ENCODE assay signal across 16 cellular contexts in the genomic region with DNA sequence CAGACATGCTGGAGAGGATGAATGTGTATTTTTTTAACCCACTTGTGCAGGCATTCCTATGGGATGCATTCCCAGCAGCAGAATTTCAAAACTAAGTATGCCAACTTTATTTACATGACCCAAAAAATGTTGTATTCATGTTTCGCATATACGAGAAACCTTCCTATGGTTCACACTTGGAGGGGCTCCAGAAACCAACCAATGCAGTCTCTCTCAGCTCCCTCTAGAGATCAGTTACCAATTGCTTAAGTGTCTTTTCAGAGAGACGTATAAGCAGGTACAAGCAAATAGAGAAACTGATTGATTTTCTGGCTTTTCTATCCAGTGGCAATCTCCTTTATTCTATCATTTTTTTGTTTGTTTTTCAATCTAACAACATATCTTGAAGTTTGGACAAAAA.
"Had no signal": no experiment of that assay in that cellular context is flagged by ENCODE, and none has a peak within 500 bp of the region (broad histone marks: within the 10 kb centered on the region; RNA-seq: fewer than 3 reads in every experiment).

No MANE protein-coding gene starts in this region.

- H3K27ac Mint-ChIP-seq: endodermal cell; natural killer cell treated with Interleukin-12 subunit alpha and Interleukin-12 subunit beta and Interleukin-15 and Interleukin-18, amount 100 ng/mL, for 72 hours; T-helper 17 cell had no signal

- H3K36me3 ChIP-seq: sigmoid colon, suprapubic skin had no signal

- H3K4me3 Mint-ChIP-seq: endodermal cell; natural killer cell treated with Interleukin-12 subunit alpha and Interleukin-12 subunit beta and Interleukin-15 and Interleukin-18, amount 100 ng/mL, for 72 hours; T-helper 17 cell had no signal

- H3K27ac ChIP-seq: body of pancreas, sigmoid colon, suprapubic skin, upper lobe of left lung had no signal

- H3K4me3 ChIP-seq: body of pancreas, mucosa of descending colon, sigmoid colon, suprapubic skin, upper lobe of left lung had no signal

- H3K9me3 ChIP-seq: body of pancreas, mucosa of descending colon, sigmoid colon, suprapubic skin, upper lobe of left lung had no signal

- H3K27me3 Mint-ChIP-seq: natural killer cell treated with Interleukin-12 subunit alpha and Interleukin-12 subunit beta and Interleukin-15 and Interleukin-18, amount 100 ng/mL, for 72 hours; T-helper 17 cell had no signal

- DNase-seq: activated CD4-positive, alpha-beta T cell treated with anti-CD3 and anti-CD28 coated beads, Interleukin-2, amount 50 U/mL, for 4 hours; activated T-cell treated with anti-CD3 and anti-CD28 coated beads, Interleukin-2, amount 50 U/mL, for 1 hour; amniotic stem cell; body of pancreas; endodermal cell; erythroblast; mucosa of descending colon; sigmoid colon; stimulated activated CD4-positive, alpha-beta T cell treated with anti-CD3 and anti-CD28 coated beads, Interleukin-2, amount 100 ng/mL, for 24 hours; stimulated activated naive CD4-positive, alpha-beta T cell treated with Interleukin-2 at 50 U/mL for 16 hours; T-helper 17 cell; upper lobe of left lung had no signal

- ATAC-seq: activated CD4-positive, CD25-positive, alpha-beta regulatory T cell treated with anti-CD3 and anti-CD28 coated beads, Interleukin-2, amount 50 U/mL, for 24 hours; activated naive CD4-positive, alpha-beta T cell treated with anti-CD3 and anti-CD28 coated beads, Interleukin-2, amount 50 U/mL, for 72 hours; body of pancreas; mucosa of descending colon; natural killer cell treated with Interleukin-12 subunit alpha and Interleukin-12 subunit beta and Interleukin-15 and Interleukin-18, amount 100 ng/mL, for 72 hours; T-helper 17 cell had no signal

- H3K27me3 ChIP-seq: body of pancreas, sigmoid colon, suprapubic skin, upper lobe of left lung had no signal
